9 cellular contexts compared by ENCODE assay signal in the genomic region with DNA sequence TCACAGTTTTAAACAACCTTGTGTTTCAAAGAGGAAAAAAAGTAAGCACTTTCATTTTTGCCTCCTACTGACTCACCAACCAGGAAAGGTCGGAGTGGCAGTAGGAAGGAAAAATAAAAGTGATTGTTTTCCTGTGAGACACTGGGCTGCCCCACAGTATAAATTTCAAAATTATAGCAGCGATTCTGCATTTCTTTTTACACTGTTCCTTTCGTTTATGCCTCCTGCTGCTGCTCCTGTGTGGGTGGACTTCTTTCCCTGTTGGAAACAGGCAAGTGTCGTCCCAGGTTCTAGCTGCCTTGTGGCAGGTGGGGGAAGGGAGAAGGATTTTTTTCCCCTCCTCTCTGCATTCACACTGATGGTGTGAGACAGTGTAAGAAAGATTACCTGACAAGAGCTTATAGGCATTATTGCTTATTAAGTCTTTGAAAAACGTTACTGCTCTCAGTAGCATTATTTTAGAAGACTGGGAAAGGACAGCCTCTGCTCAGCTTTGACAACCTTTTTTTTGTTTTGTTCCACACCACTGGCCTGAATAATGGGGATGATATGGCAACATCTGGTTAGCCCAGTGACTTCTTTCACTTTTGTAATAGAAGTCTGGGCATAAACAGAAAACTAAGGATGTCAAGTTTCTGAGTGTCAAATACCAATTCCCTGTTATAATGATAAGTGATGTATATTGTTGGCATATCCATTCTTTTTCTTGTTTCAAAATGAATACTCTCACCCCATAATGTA.
DNase-seq lines count a peak whose midpoint lies in the region; ATAC-seq and TF ChIP-seq lines count a peak whose summit lies in the region.
"Had no signal": no experiment of that assay in that cellular context is flagged by ENCODE, and none has a peak within 500 bp of the region (broad histone marks: within the 10 kb centered on the region; RNA-seq: fewer than 3 reads in every experiment).

No MANE protein-coding gene starts in this region.

- intact Hi-C loops in Calu3 (cut with micrococcal nuclease; ENCODE audit: unreplicated experiment), result no loop called here
- intact Hi-C loops in body of pancreas (cut with DNase I), result no loop called here

- POLR2A ChIA-PET in naive thymus-derived CD8-positive, alpha-beta T cell (lab: Charles Lee), result no interaction called here

- no peaks in the 10 kb centered on the region for H3K36me3 ChIP-seq in body of pancreas (replicated peaks in 1 of 2; ENCODE audit: insufficient read depth in 1 of 2, low read depth in 2 of 2)

- H3K27me3 Mint-ChIP-seq in Calu3 (ENCODE audit: unreplicated experiment), result no peaks in the 10 kb centered on the region
- no peaks in the 10 kb centered on the region for H3K27me3 Mint-ChIP-seq in naive thymus-derived CD8-positive, alpha-beta T cell
- H3K27me3 Mint-ChIP-seq: activated B cell treated with CpG ODN at 0.5 μM for 24 hours had no signal

- BruUV-seq in Calu3 (replicated peaks; lab: Mats Ljungman, UMichigan), result no TSS peak

- CTCF ChIA-PET in Calu3 (lab: Charles Lee), result interaction anchor here (2.1 kb wide), 1 partner anchor 14 kb away, joined by 9 read pairs; no protein-coding TSS in a partner anchor

- H3K4me1 ChIP-seq in body of pancreas, result peaks cover 19% of the 10 kb centered on the region

- H3K36me3 Mint-ChIP-seq in Calu3 (ENCODE audit: insufficient read depth, unreplicated experiment), result no peaks in the 10 kb centered on the region
- H3K36me3 Mint-ChIP-seq in naive thymus-derived CD8-positive, alpha-beta T cell, result peaks cover 10 to 25% (median 20%) of the 10 kb centered on the region in 3 donors

- peak overlapping the region in 2 of 4 donors; percentile 36 to 41 for H3K27ac ChIP-seq in body of pancreas

- no peaks in the 10 kb centered on the region for H3K9me3 ChIP-seq in body of pancreas

- peaks cover 23% of the 10 kb centered on the region for H3K4me1 Mint-ChIP-seq in Calu3 (ENCODE audit: low read depth, unreplicated experiment)
- H3K4me1 Mint-ChIP-seq in naive thymus-derived CD8-positive, alpha-beta T cell, result peaks cover 7 to 46% (median 27%) of the 10 kb centered on the region in 4 donors

- H3K4me3 ChIP-seq in body of pancreas, result no peak overlapping the region

- H3K4me3 Mint-ChIP-seq in Calu3 (ENCODE audit: low read depth, unreplicated experiment), result peak overlapping the region; percentile 43
- H3K4me3 Mint-ChIP-seq in naive thymus-derived CD8-positive, alpha-beta T cell, result peak overlapping the region in 1 of 10 donors; percentile 4
- H3K4me3 Mint-ChIP-seq: activated B cell treated with CpG ODN at 0.5 μM for 24 hours had no signal

- TF ChIP-seq CTCF in Calu3 (IDR thresholded peaks at IDR 0.05; ENCODE audit: unreplicated experiment), result no peak
- TF ChIP-seq CTCF in body of pancreas (IDR thresholded peaks at IDR 0.05), result no peak

- ATAC-seq in HG02884 (IDR thresholded peaks at IDR 0.05; ENCODE audit: unreplicated experiment) (peak; percentile 39), body of pancreas (peak; percentile 18)
- ATAC-seq in naive thymus-derived CD8-positive, alpha-beta T cell, result no peak

- no peak for TF ChIP-seq POLR2A in body of pancreas (IDR thresholded peaks at IDR 0.05)

- no peaks in the 10 kb centered on the region for H3K27me3 ChIP-seq in body of pancreas

- H3K9me3 Mint-ChIP-seq in Calu3 (ENCODE audit: low read depth, unreplicated experiment), result no peaks in the 10 kb centered on the region
- H3K9me3 Mint-ChIP-seq in naive thymus-derived CD8-positive, alpha-beta T cell, result peaks cover 0 to 6% (median 0%) of the 10 kb centered on the region in 9 donors

- H3K27ac Mint-ChIP-seq in Calu3 (ENCODE audit: unreplicated experiment), result peak overlapping the region; percentile 48
- H3K27ac Mint-ChIP-seq in naive thymus-derived CD8-positive, alpha-beta T cell, result peak overlapping the region in 2 of 10 donors; percentile 27 to 61
- H3K27ac Mint-ChIP-seq: activated B cell treated with CpG ODN at 0.5 μM for 24 hours had no signal

- DNase-seq in Calu3 (peak; percentile 17), body of pancreas (no peak), lung microvascular endothelial cell (ENCODE audit: low read depth in 2 of 2) (peak; percentile 70 to 75), SW480 (ENCODE audit: low spot score) (no peak), DMS79 (lab: John Stamatoyannopoulos, UW) (no peak), SHP77 treated with DMSO at 0.1 percent for 48 hours (lab: John Stamatoyannopoulos, UW) (no peak)
- no peak for DNase-seq in naive thymus-derived CD8-positive, alpha-beta T cell
- DNase-seq: activated B cell treated with CpG ODN at 0.5 μM for 24 hours had no signal

- 52 to 63% methylated on average over 5 of the region's 5 CpGs for WGBS in body of pancreas, 2 donors

Comparison
In these comparisons a context has a peak if more than half of its experiments do, and no peak if none do; other contexts are left out.
1. DNase-seq: peak in Calu3 (single experiment) and lung microvascular endothelial cell (2 of 2); none in body of pancreas (0 of 4), SW480 (single experiment), naive thymus-derived CD8-positive, alpha-beta T cell (0 of 10), DMS79 (single experiment) and SHP77 treated with DMSO at 0.1 percent for 48 hours (single experiment).
2. ATAC-seq: peak in HG02884 (single experiment) and body of pancreas (single experiment); none in naive thymus-derived CD8-positive, alpha-beta T cell (0 of 2).